In the genomic region with DNA sequence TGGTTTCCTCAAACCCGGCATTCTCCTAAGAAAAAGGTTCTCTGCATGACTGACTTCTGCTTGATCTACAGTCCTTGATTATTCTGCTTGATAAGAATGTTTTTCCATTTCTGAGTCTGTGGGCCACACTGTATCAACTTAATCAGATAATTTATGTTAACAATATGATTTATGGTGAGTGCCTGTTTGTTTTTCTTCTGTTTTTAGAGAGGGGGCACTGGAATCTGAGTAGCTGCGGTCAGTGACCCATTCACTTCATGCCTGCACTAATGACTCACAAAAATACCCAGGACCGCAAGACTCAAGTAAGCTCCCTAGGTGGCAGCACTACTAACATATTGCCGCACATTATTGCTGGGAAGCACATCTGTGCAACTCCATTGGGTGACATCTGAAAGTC, we compare ENCODE assay signal across 8 cellular contexts.
DNase-seq lines count a peak whose midpoint lies in the region; ATAC-seq, FAIRE-seq and TF ChIP-seq lines count a peak whose summit lies in the region.

No MANE protein-coding gene starts in this region.

- ATAC-seq in activated T-cell treated with anti-CD3 and anti-CD28 coated beads, Interleukin-2, amount 50 U/mL, for 72 hours (replicated peaks in 1 of 2) = no peak

- no peak overlapping the region for H3K4me3 Mint-ChIP-seq in activated T-cell treated with anti-CD3 and anti-CD28 coated beads, Interleukin-2, amount 50 U/mL, for 72 hours

- no peaks in the 10 kb centered on the region for H3K36me3 ChIP-seq in MM.1S (replicated peaks; ENCODE audit: insufficient read depth, low read length)

- TF ChIP-seq CTCF in GM10266 (IDR thresholded peaks at IDR 0.05; ENCODE audit: control insufficient read depth, insufficient read depth, low read depth, missing control alignments) = peak; percentile 61
- TF ChIP-seq CTCF in MM.1S (IDR thresholded peaks at IDR 0.05; ENCODE audit: low read length) = peak; percentile 13
- peak; percentile 61 for TF ChIP-seq CTCF in epithelial cell of esophagus (IDR thresholded peaks at IDR 0.05; ENCODE audit: insufficient read depth, low read depth, low read length, missing control alignments)

- TF ChIP-seq POLR2A in H54 (IDR thresholded peaks at IDR 0.05; ENCODE audit: low read depth, low read length) = no peak

- peak; percentile 21 for DNase-seq in GM10266 (ENCODE audit: extremely low spot score)
- peak; percentile 20 for DNase-seq in H54 (ENCODE audit: insufficient read length, low spot score)
- DNase-seq in MM.1S = no peak
- DNase-seq in epithelial cell of esophagus (ENCODE audit: low read depth) = peak; percentile 76
- no peak for DNase-seq in germinal center (ENCODE audit: low spot score)
- no peak for DNase-seq in activated T-cell treated with anti-CD3 and anti-CD28 coated beads, Interleukin-2, amount 50 U/mL, for 72 hours
- DNase-seq in activated naive CD4-positive, alpha-beta T cell (lab: John Stamatoyannopoulos, UW) = no peak
- DNase-seq in NCI-H524 treated with DMSO at 0.1 percent for 48 hours (lab: John Stamatoyannopoulos, UW) = no peak

- H3K9me2 ChIP-seq in MM.1S (replicated peaks; ENCODE audit: insufficient read depth, low read length) = no peaks in the 10 kb centered on the region

- H3K27ac Mint-ChIP-seq in activated T-cell treated with anti-CD3 and anti-CD28 coated beads, Interleukin-2, amount 50 U/mL, for 72 hours = no peak overlapping the region

- H3K9me3 Mint-ChIP-seq in activated T-cell treated with anti-CD3 and anti-CD28 coated beads, Interleukin-2, amount 50 U/mL, for 72 hours = peaks cover 8 to 11% of the 10 kb centered on the region in 2 donors

- no peaks in the 10 kb centered on the region for H3K27me3 ChIP-seq in MM.1S (replicated peaks; ENCODE audit: insufficient read depth, low read length)

- H3K36me3 Mint-ChIP-seq in activated T-cell treated with anti-CD3 and anti-CD28 coated beads, Interleukin-2, amount 50 U/mL, for 72 hours (ENCODE audit: insufficient read depth in 2 of 2) = no peaks in the 10 kb centered on the region

- no peaks in the 10 kb centered on the region for H3F3A ChIP-seq in MM.1S (ENCODE audit: insufficient read depth, low read length)

- no peaks in the 10 kb centered on the region for H4K20me1 ChIP-seq in MM.1S (ENCODE audit: insufficient read depth, low read length)

- no peaks in the 10 kb centered on the region for H3K27me3 Mint-ChIP-seq in activated T-cell treated with anti-CD3 and anti-CD28 coated beads, Interleukin-2, amount 50 U/mL, for 72 hours (ENCODE audit: low read depth)

- no peaks in the 10 kb centered on the region for H3K4me1 ChIP-seq in MM.1S (ENCODE audit: low read length)

- H3K4me3 ChIP-seq in MM.1S (ENCODE audit: low read length) (no peak overlapping the region), epithelial cell of esophagus (ENCODE audit: low read length) (no peak overlapping the region)

- no peak overlapping the region for H3K27ac ChIP-seq in MM.1S (ENCODE audit: low read length)

- H3K9ac ChIP-seq in MM.1S (ENCODE audit: low read length) = no peak overlapping the region

- no peaks in the 10 kb centered on the region for H3K4me1 Mint-ChIP-seq in activated T-cell treated with anti-CD3 and anti-CD28 coated beads, Interleukin-2, amount 50 U/mL, for 72 hours (ENCODE audit: low read depth)

- no peak overlapping the region for H3K4me2 ChIP-seq in MM.1S (ENCODE audit: low read depth, low read length)

- FAIRE-seq in H54 (lab: Jason Lieb, UNC) = peak; percentile 98

- H2AFZ ChIP-seq in MM.1S (ENCODE audit: low read length) = no peak overlapping the region

- no peaks in the 10 kb centered on the region for H3K79me2 ChIP-seq in MM.1S (ENCODE audit: low read length)

- no peaks in the 10 kb centered on the region for H3K9me3 ChIP-seq in MM.1S (replicated peaks; ENCODE audit: insufficient read depth, low read length)

Comparison
In these comparisons a context has a peak if more than half of its experiments do, and no peak if none do; other contexts are left out.
1. DNase-seq: peak in GM10266 (single experiment), H54 (single experiment) and epithelial cell of esophagus (single experiment); none in MM.1S (single experiment), germinal center (single experiment), activated T-cell treated with anti-CD3 and anti-CD28 coated beads, Interleukin-2, amount 50 U/mL, for 72 hours (0 of 2), activated naive CD4-positive, alpha-beta T cell (0 of 4) and NCI-H524 treated with DMSO at 0.1 percent for 48 hours (single experiment).
2. Peak in every context shown above with its lines, with median percentiles within 50 percentile points of each other: CTCF ChIP-seq.